In the genomic region with DNA sequence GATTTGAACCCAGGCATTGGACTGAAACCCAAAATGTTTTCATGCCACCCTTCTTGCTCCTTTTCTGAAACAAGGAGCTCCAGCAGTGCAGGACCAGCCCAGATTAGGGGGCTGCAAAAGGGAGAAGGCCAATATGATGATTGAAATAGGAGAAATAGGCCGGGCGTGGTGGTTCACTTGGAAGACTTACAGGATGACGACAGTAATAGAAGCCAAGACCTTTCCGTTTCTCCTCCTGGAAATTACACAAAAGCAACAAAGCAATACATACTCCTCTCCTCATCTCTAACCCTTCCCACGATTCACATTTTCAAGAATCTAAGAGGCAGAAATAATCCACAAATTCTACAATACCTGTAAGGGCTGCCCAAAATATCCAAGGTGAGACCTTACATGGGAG, we compare ENCODE assay signal across 22 cellular contexts.
A peak's percentile ranks its signal among the peaks of the same experiment; 100 is the strongest.
DNase-seq lines count a peak whose midpoint lies in the region; ATAC-seq, FAIRE-seq and TF ChIP-seq lines count a peak whose summit lies in the region.
"Had no signal": no experiment of that assay in that cellular context is flagged by ENCODE, and none has a peak within 500 bp of the region (broad histone marks: within the 10 kb centered on the region; RNA-seq: fewer than 3 reads in every experiment).

No MANE protein-coding gene starts in this region.

- H4K20me1 ChIP-seq in HepG2 (ENCODE audit: insufficient read depth, low read length), result no peaks in the 10 kb centered on the region
- H4K20me1 ChIP-seq: BLaER1 treated with 17β-estradiol and CSF1 and Interleukin-3, amounts not matched to agents 10 nM and 100 nM had no signal

- WGBS in HepG2 (ENCODE audit: low lambda C conversion rate), result 17% methylated on average over 5 of the region's 5 CpGs

- H3K4me2 ChIP-seq in HepG2 (ENCODE audit: low read depth, low read length), result no peak overlapping the region
- H3K4me2 ChIP-seq: BLaER1 treated with 17β-estradiol and CSF1 and Interleukin-3, amounts not matched to agents 10 nM and 100 nM had no signal

- no peak for FAIRE-seq in HepG2 (lab: Jason Lieb, UNC)
- FAIRE-seq: A204.1, D721Med, G401.6, GM12891, GM19239 had no signal

- in situ Hi-C loops in HepG2 (cut with HindIII; ENCODE audit: extremely low pct_ligation_motif_present, low pct_unique_long_range_greater_than_20kb), result no loop called here

- TF ChIP-seq POLR2A in HepG2 (IDR thresholded peaks at IDR 0.05; ENCODE audit: insufficient read depth in 1 of 2, low read depth in 2 of 2, low read length in 2 of 2), result no peak

- CTCF ChIA-PET in HepG2 (lab: Yijun Ruan, JAX; ENCODE audit: low intra/inter-chr PET ratio, low total read pairs), result no interaction called here

- no peaks in the 10 kb centered on the region for H3K27me3 ChIP-seq in ACC112 (ENCODE audit: insufficient read depth, low read length)
- H3K27me3 ChIP-seq in HepG2 (ENCODE audit: control insufficient read depth in 1 of 2, insufficient read depth in 2 of 2, low read length in 2 of 2), result no peaks in the 10 kb centered on the region
- H3K27me3 ChIP-seq: BLaER1 treated with 17β-estradiol and CSF1 and Interleukin-3, amounts not matched to agents 10 nM and 100 nM had no signal

- H3K4me1 ChIP-seq in ACC112 (ENCODE audit: control insufficient read depth, insufficient read depth, low read length, unreplicated experiment) (peaks cover 11% of the 10 kb centered on the region), HepG2 (ENCODE audit: insufficient read depth, low read length) (no peaks in the 10 kb centered on the region)
- H3K4me1 ChIP-seq: BLaER1 treated with 17β-estradiol and CSF1 and Interleukin-3, amounts not matched to agents 10 nM and 100 nM; Caco-2 had no signal

- H3K27ac ChIP-seq in ACC112 (ENCODE audit: low read depth, low read length) (peak overlapping the region; percentile 59), HepG2 (ENCODE audit: extremely low read length, insufficient read depth, low read length) (no peak overlapping the region)
- H3K27ac ChIP-seq: BLaER1 treated with 17β-estradiol and CSF1 and Interleukin-3, amounts not matched to agents 10 nM and 100 nM; C4-2B had no signal

- H2AFZ ChIP-seq in ACC112 (ENCODE audit: low read length, unreplicated experiment) (peak overlapping the region; percentile 20), HepG2 (ENCODE audit: low read length) (no peak overlapping the region)

- intact Hi-C loops in HepG2 (cut with micrococcal nuclease; ENCODE audit: unreplicated experiment), result no loop called here

- no TSS peak for BruUV-seq in HepG2 (replicated peaks; lab: Mats Ljungman, UMichigan)

- TF ChIP-seq CTCF in fibroblast of pulmonary artery (IDR thresholded peaks at IDR 0.05; ENCODE audit: low read length, missing control alignments) (no peak), HepG2 (CRISPR knock-in tag; IDR thresholded peaks at IDR 0.05) (no peak)

- peak; percentile 50 for DNase-seq in dermis blood vessel endothelial cell
- DNase-seq in fibroblast of pulmonary artery (ENCODE audit: low read depth), result peak; percentile 43
- peak; percentile 55 for DNase-seq in pulmonary artery endothelial cell (ENCODE audit: low read depth, low spot score)
- DNase-seq in HepG2 (ENCODE audit: low spot score), result no peak
- DNase-seq in HCEC 1CT, result no peak
- DNase-seq: 8988T; AML-193; Caco-2; Calu3; CD4-positive, alpha-beta T cell; CD8-positive, alpha-beta T cell; DMS79 treated with DMSO at 0.1 percent for 48 hours; GF-D8 had no signal

- no peak for TF ChIP-seq RAD21 in HepG2 (CRISPR knock-in tag; IDR thresholded peaks at IDR 0.05)

- no peaks in the 10 kb centered on the region for H3K79me2 ChIP-seq in ACC112 (ENCODE audit: control insufficient read depth, insufficient read depth, low read length, unreplicated experiment)
- H3K79me2 ChIP-seq in HepG2 (ENCODE audit: insufficient read depth, low read length), result no peaks in the 10 kb centered on the region

- no peaks in the 10 kb centered on the region for H3K9me3 ChIP-seq in HepG2 (ENCODE audit: low read length)
- H3K9me3 ChIP-seq: Caco-2 had no signal

- POLR2A ChIA-PET in HepG2 (lab: Yijun Ruan, JAX), result no interaction called here

- no peak for TF ChIP-seq EP300 in HepG2 (IDR thresholded peaks at IDR 0.05; ENCODE audit: low read depth in 2 of 2, low read length in 2 of 2)
- no peak for TF ChIP-seq EP300 in HepG2 (CRISPR knock-in tag; IDR thresholded peaks at IDR 0.05; ENCODE audit: borderline replicate concordance)

- H3K36me3 ChIP-seq in ACC112 (ENCODE audit: insufficient read depth, low read length), result no peaks in the 10 kb centered on the region
- no peaks in the 10 kb centered on the region for H3K36me3 ChIP-seq in HepG2 (replicated peaks in 1 of 2; ENCODE audit: control insufficient read depth in 1 of 2, insufficient read depth in 2 of 2, low read length in 2 of 2)
- H3K36me3 ChIP-seq: BLaER1 treated with 17β-estradiol and CSF1 and Interleukin-3, amounts not matched to agents 10 nM and 100 nM had no signal

- ATAC-seq in HepG2, result no peak
- ATAC-seq in HG03442 (IDR thresholded peaks at IDR 0.05; ENCODE audit: unreplicated experiment), result no peak
- ATAC-seq: CD8-positive, alpha-beta T cell had no signal

- H3K4me3 ChIP-seq in ACC112 (ENCODE audit: low read depth, low read length) (no peak overlapping the region), fibroblast of pulmonary artery (replicated peaks; ENCODE audit: low read depth, low read length) (no peak overlapping the region), HepG2 (replicated peaks in 1 of 3; ENCODE audit: insufficient read depth in 1 of 3, low read depth in 2 of 3, low read length in 3 of 3) (no peak overlapping the region)
- H3K4me3 ChIP-seq: BLaER1 treated with 17β-estradiol and CSF1 and Interleukin-3, amounts not matched to agents 10 nM and 100 nM had no signal

- no peak overlapping the region for H3K9ac ChIP-seq in HepG2 (ENCODE audit: insufficient read depth, low read depth, low read length)
- H3K9ac ChIP-seq: BLaER1 treated with 17β-estradiol and CSF1 and Interleukin-3, amounts not matched to agents 10 nM and 100 nM had no signal

TF ChIP-seq in HepG2, 621 proteins besides CTCF, POLR2A, EP300 and RAD21:
- TF ChIP-seq, protein P1, sequence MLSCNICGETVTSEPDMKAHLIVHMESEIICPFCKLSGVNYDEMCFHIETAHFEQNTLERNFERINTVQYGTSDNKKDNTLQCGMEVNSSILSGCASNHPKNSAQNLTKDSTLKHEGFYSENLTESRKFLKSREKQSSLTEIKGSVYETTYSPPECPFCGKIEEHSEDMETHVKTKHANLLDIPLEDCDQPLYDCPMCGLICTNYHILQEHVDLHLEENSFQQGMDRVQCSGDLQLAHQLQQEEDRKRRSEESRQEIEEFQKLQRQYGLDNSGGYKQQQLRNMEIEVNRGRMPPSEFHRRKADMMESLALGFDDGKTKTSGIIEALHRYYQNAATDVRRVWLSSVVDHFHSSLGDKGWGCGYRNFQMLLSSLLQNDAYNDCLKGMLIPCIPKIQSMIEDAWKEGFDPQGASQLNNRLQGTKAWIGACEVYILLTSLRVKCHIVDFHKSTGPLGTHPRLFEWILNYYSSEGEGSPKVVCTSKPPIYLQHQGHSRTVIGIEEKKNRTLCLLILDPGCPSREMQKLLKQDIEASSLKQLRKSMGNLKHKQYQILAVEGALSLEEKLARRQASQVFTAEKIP (CRISPR knock-in tag; IDR thresholded peaks at IDR 0.05; ENCODE audit: borderline replicate concordance), result no peak
- TF ChIP-seq SIX1 (CRISPR knock-in tag; IDR thresholded peaks at IDR 0.05; ENCODE audit: borderline replicate concordance), result no peak
- TF ChIP-seq MNT (IDR thresholded peaks at IDR 0.05), result no peak
- TF ChIP-seq ZNF207 (IDR thresholded peaks at IDR 0.05; ENCODE audit: borderline replicate concordance), result no peak
- no peak for TF ChIP-seq ZNF572 (CRISPR knock-in tag; IDR thresholded peaks at IDR 0.05)
- no peak for TF ChIP-seq ZNF550 (CRISPR knock-in tag; IDR thresholded peaks at IDR 0.05; ENCODE audit: borderline replicate concordance)
- no peak for TF ChIP-seq PHF21A (CRISPR knock-in tag; IDR thresholded peaks at IDR 0.05)
- TF ChIP-seq ZIK1 (CRISPR knock-in tag; IDR thresholded peaks at IDR 0.05; ENCODE audit: borderline replicate concordance, low read depth), result no peak
- no peak for TF ChIP-seq ZNF773 (CRISPR knock-in tag; IDR thresholded peaks at IDR 0.05; ENCODE audit: borderline replicate concordance)
- no peak for TF ChIP-seq REXO4 (CRISPR knock-in tag; IDR thresholded peaks at IDR 0.05; ENCODE audit: borderline replicate concordance)
- TF ChIP-seq SKI (IDR thresholded peaks at IDR 0.05; ENCODE audit: partially characterized antibody), result no peak
- no peak for TF ChIP-seq ZNF749 (CRISPR knock-in tag; IDR thresholded peaks at IDR 0.05; ENCODE audit: borderline replicate concordance)
- no peak for TF ChIP-seq GFI1 (CRISPR knock-in tag; IDR thresholded peaks at IDR 0.05; ENCODE audit: borderline replicate concordance)
- no peak for TF ChIP-seq ZNF703 (CRISPR knock-in tag; IDR thresholded peaks at IDR 0.05; ENCODE audit: borderline replicate concordance)
- TF ChIP-seq CENPX (CRISPR knock-in tag; IDR thresholded peaks at IDR 0.05), result no peak
- no peak for TF ChIP-seq ARID2 (CRISPR knock-in tag; IDR thresholded peaks at IDR 0.05; ENCODE audit: borderline replicate concordance)

Comparison
In these comparisons a context has a peak if more than half of its experiments do, and no peak if none do; other contexts are left out.
1. DNase-seq: peak in dermis blood vessel endothelial cell (single experiment), fibroblast of pulmonary artery (single experiment) and pulmonary artery endothelial cell (single experiment); none in HepG2 (single experiment) and HCEC 1CT (single experiment).